In the genomic region with DNA sequence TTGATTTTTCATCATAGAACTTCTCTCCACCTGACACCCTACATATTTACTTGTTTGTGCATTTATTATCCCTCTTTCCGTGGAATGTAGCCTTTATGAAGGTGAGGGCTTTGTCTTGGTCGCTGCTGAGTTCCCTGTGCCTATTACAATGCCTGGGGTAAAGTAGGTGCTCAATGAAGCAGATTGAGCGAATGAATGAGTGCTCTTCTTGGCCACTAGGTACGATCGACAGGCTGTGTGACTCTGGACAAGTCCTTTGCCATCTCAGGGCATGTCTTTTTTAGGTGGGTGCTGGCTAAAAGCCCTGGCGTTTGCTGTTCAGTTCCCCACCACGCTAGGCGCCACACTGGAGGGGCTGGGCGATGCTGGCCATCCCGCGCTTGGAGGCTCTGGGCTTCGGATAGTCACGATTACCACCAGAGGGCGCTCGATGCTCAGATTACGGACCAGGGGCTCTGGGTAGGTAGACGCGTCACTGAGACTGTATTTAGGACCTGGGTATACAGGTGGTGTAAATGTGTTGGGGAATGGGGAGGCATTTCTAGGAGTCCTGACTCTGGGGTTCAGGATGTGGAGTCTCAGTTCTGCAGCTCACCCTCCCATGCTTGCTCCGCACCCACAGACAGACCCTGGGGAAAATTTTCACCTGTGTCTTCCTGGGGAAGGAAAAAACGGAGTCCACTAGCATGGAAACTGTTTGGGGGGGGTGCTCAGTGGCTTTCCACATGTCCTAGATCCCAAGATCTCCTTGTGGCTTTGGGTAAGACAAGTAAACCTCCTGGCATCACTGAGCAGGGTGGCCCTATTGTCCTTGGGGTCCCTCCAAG, we compare ENCODE assay signal across 8 cellular contexts.
DNase-seq lines count a peak whose midpoint lies in the region; ATAC-seq, FAIRE-seq and TF ChIP-seq lines count a peak whose summit lies in the region.

No MANE protein-coding gene starts in this region.

- peaks cover 5 to 49% of the 10 kb centered on the region in 2 donors for H3K27me3 ChIP-seq in left lung

- TF ChIP-seq CTCF in A549 (IDR thresholded peaks at IDR 0.05) (peak; percentile 57), GM20000 (IDR thresholded peaks at IDR 0.05; ENCODE audit: extremely low read depth, missing control alignments) (peak; percentile 52), cardiac fibroblast (IDR thresholded peaks at IDR 0.05; ENCODE audit: low read depth, low read length) (peak; percentile 73), left lung (IDR thresholded peaks at IDR 0.05) (peak; percentile 61 to 73)

- H3K4me1 ChIP-seq in A549, result no peaks in the 10 kb centered on the region
- no peaks in the 10 kb centered on the region for H3K4me1 ChIP-seq in left lung

- intact Hi-C loops in left lung (cut with DNase I), result no loop called here

- H3K27ac ChIP-seq in A549 (no peak overlapping the region), left lung (no peak overlapping the region)

- ATAC-seq in A549 (peak; percentile 92 to 100), left lung (peak; percentile 91), GM21360 (IDR thresholded peaks at IDR 0.05; ENCODE audit: unreplicated experiment) (no peak)

- CTCF ChIA-PET in A549 (lab: Yijun Ruan, JAX), result interaction anchor here (1.0 to 2.1 kb wide), 6 partner anchors 11 to 771 kb away, joined by 3 to 8 read pairs (median 4); no protein-coding TSS in a partner anchor

- H3K9me3 ChIP-seq in A549, result no peaks in the 10 kb centered on the region
- no peaks in the 10 kb centered on the region for H3K9me3 ChIP-seq in left lung

- 14% methylated on average over 7 of the region's 20 CpGs for WGBS in A549 (ENCODE audit: missing lambda C conversion rate)

- no peak for FAIRE-seq in A549 (lab: Jason Lieb, UNC)

- DNase-seq in A549 (ENCODE audit: low read depth in 1 of 2, low spot score in 1 of 2) (peak; percentile 51 to 56), GM20000 (ENCODE audit: low spot score) (peak; percentile 75), NCI-H2196 (lab: John Stamatoyannopoulos, UW; ENCODE audit: unreplicated experiment) (peak; percentile 90), cardiac fibroblast (ENCODE audit: low read depth in 2 of 2) (peak; percentile 55 to 64), left lung (peak; percentile 62 to 89)
- peak; percentile 44 for DNase-seq in activated CD4-positive, CD25-positive, alpha-beta regulatory T cell treated with anti-CD3 and anti-CD28 coated beads, Interleukin-2, amount 50 U/mL, for 16 hours (ENCODE audit: low read depth, low spot score)
- peak; percentile 74 for DNase-seq in stimulated activated CD4-positive, alpha-beta T cell treated with anti-CD3 and anti-CD28 coated beads, Interleukin-4, amount 100 ng/mL, for 24 hours

- TF ChIP-seq POLR2A in A549 (IDR thresholded peaks at IDR 0.05; ENCODE audit: low read length), result no peak

- H3K4me3 ChIP-seq in A549 (no peak overlapping the region), cardiac fibroblast (replicated peaks in 1 of 2; ENCODE audit: low read depth in 2 of 2, low read length in 2 of 2) (no peak overlapping the region), left lung (no peak overlapping the region)

- POLR2A ChIA-PET in A549 (lab: Yijun Ruan, JAX), result no interaction called here

- peak; percentile 69 to 76 for TF ChIP-seq RAD21 in A549 (conservative IDR thresholded peaks at IDR 0.05 in 1 of 2, IDR thresholded peaks at IDR 0.05 in 1 of 2)

- no peaks in the 10 kb centered on the region for H3K36me3 ChIP-seq in left lung

- H3K4me2 ChIP-seq in A549, result no peak overlapping the region

- no peak for TF ChIP-seq EP300 in A549 (IDR thresholded peaks at IDR 0.05)

TF ChIP-seq in A549, 52 proteins besides CTCF, POLR2A, EP300 and RAD21:
- peak; percentile 44; the same call in 2 of the 3 replicates for TF ChIP-seq SMC3 (IDR thresholded peaks at IDR 0.05)
- no peak for TF ChIP-seq CHD2 (IDR thresholded peaks at IDR 0.05; ENCODE audit: low read length, partially characterized antibody)
- no peak for TF ChIP-seq GATA3 (IDR thresholded peaks at IDR 0.05; ENCODE audit: borderline replicate concordance)
- TF ChIP-seq FOXS1 (CRISPR knock-in tag; IDR thresholded peaks at IDR 0.05), result no peak
- TF ChIP-seq RNF2 (IDR thresholded peaks at IDR 0.05; ENCODE audit: borderline replicate concordance, low read depth), result no peak
- TF ChIP-seq PHF8 (IDR thresholded peaks at IDR 0.05; ENCODE audit: borderline replicate concordance, low read depth), result no peak
- TF ChIP-seq FOSB (CRISPR knock-in tag; IDR thresholded peaks at IDR 0.05), result no peak
- no peak for TF ChIP-seq BHLHE40 (IDR thresholded peaks at IDR 0.05; ENCODE audit: low read depth, low read length)
TF ChIP-seq in A549: peak in this region for 1.
